ENCODE assay signal across 8 cellular contexts in genomic region chr19:3276341-3276799, GRCh38. TPM values are rescaled to one million over a fixed set of nuclear protein-coding genes. Genes with fewer than 3 reads are reported as not detected.
DNase-seq lines count a peak whose midpoint lies in the region; ATAC-seq and TF ChIP-seq lines count a peak whose summit lies in the region.

No MANE protein-coding gene starts in this region.

- H3K9ac ChIP-seq in SK-N-SH, result no peak overlapping the region

- H2AFZ ChIP-seq in SK-N-SH (ENCODE audit: low read depth), result no peak overlapping the region

- H3K4me1 ChIP-seq in cardiac muscle cell (ENCODE audit: low read depth) (no peaks in the 10 kb centered on the region), right atrium auricular region (peaks cover 0 to 9% of the 10 kb centered on the region in 2 donors), SK-N-SH (ENCODE audit: control insufficient read depth in 1 of 2, insufficient read depth in 2 of 2, low read depth in 1 of 2, low read length in 1 of 2) (peaks cover 0 to 7% of the 10 kb centered on the region in 2 experiments; a peak in 2 of 4 replicates), breast epithelium (no peaks in the 10 kb centered on the region), right cardiac atrium (ENCODE audit: control insufficient read depth, insufficient read depth, low read length) (no peaks in the 10 kb centered on the region)

- DNase-seq in cardiac muscle cell (ENCODE audit: low read depth in 1 of 2, low spot score in 1 of 2) (no peak), right atrium auricular region (ENCODE audit: low spot score) (no peak), SK-N-SH (peak; percentile 86), breast epithelium (ENCODE audit: low spot score in 2 of 2) (peak in 1 of 2 donors; percentile 56), omental fat pad (ENCODE audit: low spot score) (no peak), ACHN (no peak), DMS79 (lab: John Stamatoyannopoulos, UW) (no peak), right cardiac atrium (no peak)

- CTCF ChIA-PET in SK-N-SH (lab: Yijun Ruan, JAX), result interaction anchor here (0.6 to 2.8 kb wide), 13 partner anchors 8 to 314 kb away, joined by 3 to 12 read pairs (median 4); partner anchors contain the start of genes CELF5 and MFSD12

- no peak overlapping the region for H3K4me2 ChIP-seq in SK-N-SH

- H3K9me2 ChIP-seq in SK-N-SH, result no peaks in the 10 kb centered on the region

- no peak for TF ChIP-seq CTCF in cardiac muscle cell (IDR thresholded peaks at IDR 0.05; ENCODE audit: low read depth, low read length)
- TF ChIP-seq CTCF in right atrium auricular region (IDR thresholded peaks at IDR 0.05), result no peak
- no peak for TF ChIP-seq CTCF in SK-N-SH (IDR thresholded peaks at IDR 0.05)
- no peak for TF ChIP-seq CTCF in breast epithelium (IDR thresholded peaks at IDR 0.05)
- TF ChIP-seq CTCF in omental fat pad (IDR thresholded peaks at IDR 0.05), result no peak

- H3K27me3 ChIP-seq in cardiac muscle cell, result peaks cover 14% of the 10 kb centered on the region
- H3K27me3 ChIP-seq in right atrium auricular region, result peaks cover 3 to 8% of the 10 kb centered on the region in 2 donors
- no peaks in the 10 kb centered on the region for H3K27me3 ChIP-seq in SK-N-SH (ENCODE audit: insufficient read depth)
- peaks cover 4 to 5% of the 10 kb centered on the region in 2 donors for H3K27me3 ChIP-seq in breast epithelium
- no peaks in the 10 kb centered on the region for H3K27me3 ChIP-seq in right cardiac atrium (ENCODE audit: control insufficient read depth, insufficient read depth)

- H3F3A ChIP-seq in SK-N-SH (replicated peaks; ENCODE audit: insufficient read depth), result peaks cover 3% of the 10 kb centered on the region

- POLR2A ChIA-PET in SK-N-SH (lab: Yijun Ruan, JAX), result interaction anchor here (1.0 kb wide), 1 partner anchor 225 kb away, joined by 4 read pairs; the partner anchor contains the start of gene DOHH

- peak overlapping the region; percentile 18 for H3K4me3 ChIP-seq in cardiac muscle cell
- H3K4me3 ChIP-seq in right atrium auricular region, result peak overlapping the region in 1 of 2 donors; percentile 56
- no peak overlapping the region; a peak in 1 of 4 replicates for H3K4me3 ChIP-seq in SK-N-SH (ENCODE audit: low read depth in 2 of 2, low read length in 1 of 2)
- peak overlapping the region in 2 of 3 donors; percentile 53 to 67 for H3K4me3 ChIP-seq in breast epithelium
- H3K4me3 ChIP-seq in right cardiac atrium (ENCODE audit: low read length), result no peak overlapping the region

- no peaks in the 10 kb centered on the region for H3K79me2 ChIP-seq in SK-N-SH (ENCODE audit: insufficient read depth)

- H3K27ac ChIP-seq in cardiac muscle cell (no peak overlapping the region), right atrium auricular region (no peak overlapping the region), SK-N-SH (ENCODE audit: low read depth in 2 of 2, low read length in 1 of 2) (no peak overlapping the region; a peak in 1 of 4 replicates), breast epithelium (no peak overlapping the region), right cardiac atrium (ENCODE audit: low read length) (no peak overlapping the region)

- TF ChIP-seq RAD21 in SK-N-SH (IDR thresholded peaks at IDR 0.05; ENCODE audit: low read length), result no peak

- intact Hi-C loops in breast epithelium (cut with DNase I; ENCODE audit: low total_unique reads) (loop anchor here (5.0 kb wide), 1 partner anchor 459 kb away; the partner anchor contains the start of gene ZNF554), right cardiac atrium (cut with DNase I) (no loop called here)

- H3K36me3 ChIP-seq in cardiac muscle cell, result no peaks in the 10 kb centered on the region
- H3K36me3 ChIP-seq in right atrium auricular region, result no peaks in the 10 kb centered on the region
- no peaks in the 10 kb centered on the region for H3K36me3 ChIP-seq in SK-N-SH (replicated peaks in 1 of 2; ENCODE audit: control insufficient read depth in 1 of 2, insufficient read depth in 2 of 2, low read length in 1 of 2)
- no peaks in the 10 kb centered on the region for H3K36me3 ChIP-seq in breast epithelium

- no peaks in the 10 kb centered on the region for H4K20me1 ChIP-seq in SK-N-SH (ENCODE audit: insufficient read depth)

- ATAC-seq in omental fat pad (ENCODE audit: low FRiP score) (peak; percentile 11), right cardiac atrium (no peak)

- in situ Hi-C loops in ACHN (cut with HindIII; ENCODE audit: low pct_ligation_motif_present, low pct_unique_long_range_greater_than_20kb, low sequenced_read_pairs), result no loop called here

- TF ChIP-seq POLR2A in breast epithelium (IDR thresholded peaks at IDR 0.05), result no peak

- 26% methylated on average over 5 of the region's 11 CpGs for WGBS in SK-N-SH (ENCODE audit: low lambda C conversion rate)
- 3% methylated on average over 11 of the region's 11 CpGs for WGBS in right cardiac atrium

- no peak for TF ChIP-seq EP300 in SK-N-SH (IDR thresholded peaks at IDR 0.05; ENCODE audit: borderline replicate concordance in 1 of 2, low read depth in 1 of 2, low read length in 1 of 2)

- H3K9me3 ChIP-seq in cardiac muscle cell (ENCODE audit: low read depth) (no peaks in the 10 kb centered on the region), right atrium auricular region (peaks cover 5 to 10% of the 10 kb centered on the region in 2 donors), SK-N-SH (no peaks in the 10 kb centered on the region), breast epithelium (peaks cover 6 to 8% of the 10 kb centered on the region in 2 donors), right cardiac atrium (ENCODE audit: control insufficient read depth, low read length) (peaks cover 5% of the 10 kb centered on the region)

TF ChIP-seq in SK-N-SH, 30 proteins besides CTCF, POLR2A, EP300 and RAD21:
- TF ChIP-seq NFIC (IDR thresholded peaks at IDR 0.05; ENCODE audit: borderline replicate concordance) (no peak), PBX3 (IDR thresholded peaks at IDR 0.05) (no peak)
TF ChIP-seq in SK-N-SH: peak in this region for 0.

RNA-seq across cellular contexts. Expression of gene CELF5, which starts 51.9 kb away (rescaled TPM):
- 3.1 and 8.4 TPM in 2 replicates for total RNA-seq in cardiac muscle cell
- polyA plus RNA-seq in cardiac muscle cell, result 4.5 and 7.2 TPM in 2 replicates
- total RNA-seq in right atrium auricular region, result under 1 TPM in 1 of 2 donors, not detected in 1; 0.08 TPM
- 0.33 and 0.57 TPM in 2 replicates for polyA plus RNA-seq in SK-N-SH (2012; rRNA removed)
- 0.27 and 0.42 TPM in 2 replicates for polyA plus RNA-seq in SK-N-SH (2012; cell fraction: cytosol; rRNA removed)
- 1.5 and 3.5 TPM in 2 replicates for polyA plus RNA-seq in SK-N-SH (2012; cell fraction: nucleus; rRNA removed)
- under 1 TPM in 2 of 3 donors, not detected in 1; 0.33 to 0.59 TPM for total RNA-seq in breast epithelium
- total RNA-seq in omental fat pad, result not detected
- under 1 TPM in 2 of 4 donors, not detected in 2; 0.14 to 0.20 TPM for total RNA-seq in right cardiac atrium
- not detected for polyA plus RNA-seq in right cardiac atrium

Comparison
In these comparisons a context has a peak if more than half of its experiments do, and no peak if none do; other contexts are left out.
1. H3K4me3 ChIP-seq: peak in cardiac muscle cell (single experiment) and breast epithelium (2 of 3); none in SK-N-SH (0 of 2) and right cardiac atrium (single experiment).